ENCODE assay signal across 8 cellular contexts in genomic region chr14:104694991-104695659, GRCh38. TPM values are rescaled to one million over a fixed set of nuclear protein-coding genes. Genes with fewer than 3 reads are reported as not detected.
DNase-seq lines count a peak whose midpoint lies in the region; ATAC-seq, FAIRE-seq and TF ChIP-seq lines count a peak whose summit lies in the region.

No MANE protein-coding gene starts in this region.

- TF ChIP-seq EP300 in GM12878 (IDR thresholded peaks at IDR 0.05; ENCODE audit: borderline replicate concordance in 1 of 2, control insufficient read depth in 1 of 2, low read depth in 2 of 2, low read length in 2 of 2): no peak

- FAIRE-seq in GM12878 (lab: Jason Lieb, UNC): no peak

- TF ChIP-seq POLR2A in GM12878 (IDR thresholded peaks at IDR 0.05; ENCODE audit: low read depth, low read length): no peak

- CTCF ChIA-PET in GM12878 (lab: Yijun Ruan, JAX): interaction anchor here (0.7 to 2.1 kb wide), 3 partner anchors 30 to 232 kb away, joined by 3 to 4 read pairs (median 3); no protein-coding TSS in a partner anchor

- POLR2A ChIA-PET in GM12878 (lab: Charles Lee): no interaction called here

- no peaks in the 10 kb centered on the region; the same call in 1 of the 2 replicates for H4K20me1 ChIP-seq in GM12878 (ENCODE audit: control insufficient read depth, insufficient read depth)

- TF ChIP-seq CTCF in GM12878 (IDR thresholded peaks at IDR 0.05 in 2 of 3, conservative IDR thresholded peaks at IDR 0.05 in 1 of 3; ENCODE audit: control insufficient read depth in 2 of 3, extremely low read depth in 1 of 3, insufficient read depth in 1 of 3, low read depth in 3 of 3, low read length in 3 of 3): no peak

- no TSS peak for BruUV-seq in GM12878 (replicated peaks; lab: Mats Ljungman, UMichigan)

- in situ Hi-C loops in GM12878 (cut with MboI): no loop called here

- H3K79me2 ChIP-seq in GM12878 (ENCODE audit: control insufficient read depth, insufficient read depth, low read length): peaks cover 28% of the 10 kb centered on the region

- H3K27ac ChIP-seq in GM12878 (ENCODE audit: control insufficient read depth, insufficient read depth) (peak overlapping the region; percentile 61), muscle layer of colon (ENCODE audit: low read depth, low read length) (peak overlapping the region; percentile 12)

- H3K9me3 ChIP-seq in GM12878 (replicated peaks; ENCODE audit: control insufficient read depth, insufficient read depth, low read length) (no peaks in the 10 kb centered on the region), muscle layer of colon (ENCODE audit: low read length) (no peaks in the 10 kb centered on the region)

- DNase-seq in CMK (ENCODE audit: low read depth): peak; percentile 71
- peak; percentile 46 for DNase-seq in NCI-H69 (lab: John Stamatoyannopoulos, UW)
- DNase-seq in GM12878 (ENCODE audit: low read depth, low spot score): no peak
- no peak for DNase-seq in HuH-7 (ENCODE audit: low spot score)
- no peak for DNase-seq in D341Med (ENCODE audit: low spot score)

- RAD21 ChIA-PET in GM12878 (lab: Charles Lee; ENCODE audit: unreplicated experiment): no interaction called here

- H3K4me3 ChIP-seq in GM12878: no peak overlapping the region
- H3K4me3 ChIP-seq in muscle layer of colon (ENCODE audit: low read depth in 1 of 2, low read length in 2 of 2): no peak overlapping the region

- intact Hi-C loops in GM12878 (cut with micrococcal nuclease; ENCODE audit: unreplicated experiment): no loop called here

- H3K4me1 ChIP-seq in GM12878 (ENCODE audit: control insufficient read depth, insufficient read depth, low read length) (peaks cover 22% of the 10 kb centered on the region), muscle layer of colon (ENCODE audit: insufficient read depth, low read length) (peaks cover 64% of the 10 kb centered on the region)

- SMC1A ChIA-PET in GM12878 (lab: Charles Lee; ENCODE audit: uncharacterized antibody, unreplicated experiment): interaction anchor here (1.1 kb wide), 2 partner anchors 10 to 37 kb away, joined by 3 read pairs; no protein-coding TSS in a partner anchor

- H2AFZ ChIP-seq in GM12878 (ENCODE audit: control insufficient read depth, low read depth, low read length): peak overlapping the region; percentile 47; the same call in 1 of the 2 replicates

- H3K4me2 ChIP-seq in GM12878 (ENCODE audit: control insufficient read depth, insufficient read depth): peak overlapping the region; percentile 44; the same call in 1 of the 2 replicates

- WGBS in GM12878 (ENCODE audit: insufficient coverage, insufficient replicate concordance, low lambda C conversion rate, missing lambda C conversion rate): 52% methylated on average over 16 of the region's 19 CpGs

- H3K9ac ChIP-seq in GM12878 (ENCODE audit: control insufficient read depth, insufficient read depth, low read length) (peak overlapping the region; percentile 50; the same call in 1 of the 2 replicates), muscle layer of colon (ENCODE audit: low read length) (no peak overlapping the region)

- peak; percentile 75 for ATAC-seq in GM12878
- no peak for ATAC-seq in HG03460 (IDR thresholded peaks at IDR 0.05; ENCODE audit: unreplicated experiment)
- no peak for ATAC-seq in GM18909 (IDR thresholded peaks at IDR 0.05; ENCODE audit: poor library complexity, unreplicated experiment)

- TF ChIP-seq RAD21 in GM12878 (IDR thresholded peaks at IDR 0.05; ENCODE audit: insufficient read depth, low read depth, low read length): no peak

- H3K36me3 ChIP-seq in GM12878 (ENCODE audit: control insufficient read depth in 2 of 2, insufficient read depth in 2 of 2, low read length in 1 of 2): peaks cover 0 to 2% of the 10 kb centered on the region in 2 experiments; a peak in 2 of 4 replicates
- H3K36me3 ChIP-seq in muscle layer of colon (ENCODE audit: insufficient read depth, low read length): no peaks in the 10 kb centered on the region

- H3K27me3 ChIP-seq in GM12878 (replicated peaks in 1 of 2; ENCODE audit: control insufficient read depth in 2 of 2, insufficient read depth in 2 of 2, low read length in 1 of 2) (no peaks in the 10 kb centered on the region), muscle layer of colon (ENCODE audit: control insufficient read depth in 1 of 2, insufficient read depth in 2 of 2, low read length in 2 of 2) (no peaks in the 10 kb centered on the region)

TF ChIP-seq in GM12878, 131 proteins besides CTCF, POLR2A, EP300 and RAD21 (continues in another document):
- TF ChIP-seq YBX1 (IDR thresholded peaks at IDR 0.05) (no peak), SP1 (IDR thresholded peaks at IDR 0.05; ENCODE audit: low read depth, low read length) (no peak), RB1 (IDR thresholded peaks at IDR 0.05; ENCODE audit: borderline replicate concordance) (no peak), CREB1 (IDR thresholded peaks at IDR 0.05; ENCODE audit: low read depth) (no peak)

RNA-seq across cellular contexts. Expression of gene INF2, which starts 5.7 kb away (rescaled TPM):
- 37.0 and 50.2 TPM in 2 replicates for total RNA-seq in GM12878 (2013; cell fraction: nucleolus; rRNA removed)
- total RNA-seq in GM12878 (2014; rRNA removed) (16.3 and 21.1 TPM in 2 replicates), GM12878 (2014; rRNA removed; fragmentation: Illumina TruSeq; extraction: Trizol) (5.7 and 5.8 TPM in 2 replicates), GM12878 (2021) (42.7 and 43.2 TPM in 2 replicates)
- 3.7 TPM for polyA plus RNA-seq in GM12878 (2011; ENCODE audit: low read depth)
- polyA plus RNA-seq in GM12878 (2011; rRNA removed) (3.8 and 7.6 TPM in 2 replicates), GM12878 (2014; fragmentation: Illumina TruSeq; extraction: Trizol) (2.7 and 5.3 TPM in 2 replicates), GM12878 (2014; fragmentation: Nextera tagmentation; extraction: Ambion mirVana) (1 to 10 TPM in 1 of 2 experiments, under 1 TPM in 1; 0.72 to 2.1 TPM), GM12878 (2014; rRNA removed) (28.2 and 33.9 TPM in 2 replicates), GM12878 (2016; fragmentation: Nextera tagmentation; extraction: Ambion mirVana) (1 to 10 TPM; 8.9 to 9.1 TPM)
- 10.7 and 17.5 TPM in 2 replicates for polyA plus RNA-seq in GM12878 (2011; cell fraction: cytosol; rRNA removed)
- 60.3 and 71.2 TPM in 2 replicates for polyA plus RNA-seq in GM12878 (2011; cell fraction: nucleus; rRNA removed)
- polyA plus RNA-seq in GM12878 (2012): 14.3 and 21.6 TPM in 2 replicates
- polyA minus RNA-seq in GM12878 (2011; rRNA and poly(A)+ RNA removed): 6.9 and 11.0 TPM in 2 replicates
- 4.5 and 10.3 TPM in 2 replicates for polyA minus RNA-seq in GM12878 (2011; cell fraction: cytosol; rRNA and poly(A)+ RNA removed)
- polyA minus RNA-seq in GM12878 (2011; cell fraction: nucleus; rRNA and poly(A)+ RNA removed): 9.9 and 14.4 TPM in 2 replicates

RNA-seq across cellular contexts. Expression of gene ADSS1, which starts 28.9 kb away (rescaled TPM):
- total RNA-seq in GM12878 (2013; cell fraction: nucleolus; rRNA removed): 0.96 TPM in 1 of 2 replicates, not detected in the other
- total RNA-seq in GM12878 (2014; rRNA removed): not detected in 2 replicates
- not detected in 2 replicates for total RNA-seq in GM12878 (2014; rRNA removed; fragmentation: Illumina TruSeq; extraction: Trizol)
- 0.28 TPM in 1 of 2 replicates, not detected in the other for total RNA-seq in GM12878 (2021)
- polyA plus RNA-seq in GM12878 (2011; ENCODE audit: low read depth): not detected
- 0.19 and 0.39 TPM in 2 replicates for polyA plus RNA-seq in GM12878 (2011; rRNA removed)
- polyA plus RNA-seq in GM12878 (2011; cell fraction: cytosol; rRNA removed): 0.08 and 0.21 TPM in 2 replicates
- 0.87 and 1.3 TPM in 2 replicates for polyA plus RNA-seq in GM12878 (2011; cell fraction: nucleus; rRNA removed)
- 0.22 and 0.65 TPM in 2 replicates for polyA plus RNA-seq in GM12878 (2012)
- polyA plus RNA-seq in GM12878 (2014; fragmentation: Illumina TruSeq; extraction: Trizol): 0.12 TPM in 1 of 2 replicates, not detected in the other
- polyA plus RNA-seq in GM12878 (2014; fragmentation: Nextera tagmentation; extraction: Ambion mirVana): under 1 TPM in 1 of 2 experiments, not detected in 1; 0.11 TPM
- polyA plus RNA-seq in GM12878 (2014; rRNA removed): 0.45 TPM in 1 of 2 replicates, not detected in the other
- not detected for polyA plus RNA-seq in GM12878 (2016; fragmentation: Nextera tagmentation; extraction: Ambion mirVana)
- 0.10 TPM in 1 of 2 replicates, not detected in the other for polyA minus RNA-seq in GM12878 (2011; rRNA and poly(A)+ RNA removed)
- polyA minus RNA-seq in GM12878 (2011; cell fraction: cytosol; rRNA and poly(A)+ RNA removed): not detected in 2 replicates
- 0.38 TPM in 1 of 2 replicates, not detected in the other for polyA minus RNA-seq in GM12878 (2011; cell fraction: nucleus; rRNA and poly(A)+ RNA removed)

RNA-seq across cellular contexts. Expression of gene SIVA1, which starts 57.8 kb away (rescaled TPM):
- 37.5 and 51.8 TPM in 2 replicates for total RNA-seq in GM12878 (2013; cell fraction: nucleolus; rRNA removed)
- total RNA-seq in GM12878 (2014; rRNA removed): 182 and 197 TPM in 2 replicates
- 18.8 and 26.6 TPM in 2 replicates for total RNA-seq in GM12878 (2014; rRNA removed; fragmentation: Illumina TruSeq; extraction: Trizol)
- total RNA-seq in GM12878 (2021): 128 and 137 TPM in 2 replicates
- polyA plus RNA-seq in GM12878 (2011; ENCODE audit: low read depth): 32.1 TPM
- 29.6 and 75.5 TPM in 2 replicates for polyA plus RNA-seq in GM12878 (2011; rRNA removed)
- polyA plus RNA-seq in GM12878 (2011; cell fraction: cytosol; rRNA removed): 159 and 299 TPM in 2 replicates
- polyA plus RNA-seq in GM12878 (2011; cell fraction: nucleus; rRNA removed): 166 and 180 TPM in 2 replicates
- 63.7 and 67.4 TPM in 2 replicates for polyA plus RNA-seq in GM12878 (2012)
- polyA plus RNA-seq in GM12878 (2014; fragmentation: Illumina TruSeq; extraction: Trizol): 4.0 and 7.6 TPM in 2 replicates
- 10 to 100 TPM in 1 of 2 experiments, 1 to 10 TPM in 1; 4.6 to 30.6 TPM for polyA plus RNA-seq in GM12878 (2014; fragmentation: Nextera tagmentation; extraction: Ambion mirVana)
- polyA plus RNA-seq in GM12878 (2014; rRNA removed): 173 and 207 TPM in 2 replicates
- 100 to 1,000 TPM; 270 to 282 TPM for polyA plus RNA-seq in GM12878 (2016; fragmentation: Nextera tagmentation; extraction: Ambion mirVana)
- polyA minus RNA-seq in GM12878 (2011; rRNA and poly(A)+ RNA removed): 23.3 and 46.5 TPM in 2 replicates
- polyA minus RNA-seq in GM12878 (2011; cell fraction: cytosol; rRNA and poly(A)+ RNA removed): 29.1 and 29.4 TPM in 2 replicates
- 18.7 and 28.8 TPM in 2 replicates for polyA minus RNA-seq in GM12878 (2011; cell fraction: nucleus; rRNA and poly(A)+ RNA removed)

Comparison
In these comparisons a context has a peak if more than half of its experiments do, and no peak if none do; other contexts are left out.
1. DNase-seq: peak in CMK (single experiment) and NCI-H69 (single experiment); none in GM12878 (single experiment), HuH-7 (single experiment) and D341Med (single experiment).